ENCODE assay signal across 13 cellular contexts in genomic region chr3:16305121-16305541, GRCh38. TPM values are rescaled to one million over a fixed set of nuclear protein-coding genes. Genes with fewer than 3 reads are reported as not detected.
DNase-seq lines count a peak whose midpoint lies in the region; ATAC-seq, FAIRE-seq and TF ChIP-seq lines count a peak whose summit lies in the region.
"Had no signal": no experiment of that assay in that cellular context is flagged by ENCODE, and none has a peak within 500 bp of the region (broad histone marks: within the 10 kb centered on the region; RNA-seq: fewer than 3 reads in every experiment).

No MANE protein-coding gene starts in this region.

- no peak for DNase-seq in GM12891 (ENCODE audit: insufficient read length, low spot score)
- DNase-seq in T-helper 22 cell (ENCODE audit: low read depth) = peak; percentile 39
- no peak for DNase-seq in spleen
- DNase-seq in testis = no peak
- DNase-seq in GM20000 (ENCODE audit: low spot score) = no peak
- DNase-seq in GM23338 (ENCODE audit: low spot score) = no peak
- DNase-seq in COLO668 (lab: John Stamatoyannopoulos, UW; ENCODE audit: unreplicated experiment) = no peak
- DNase-seq: cerebellar nuclear complex, MM.1S, NCI-H226, RPMI8226 had no signal

- H3K9me2 ChIP-seq in GM23338 (ENCODE audit: insufficient read depth) = no peaks in the 10 kb centered on the region

- no peak for TF ChIP-seq CTCF in spleen (IDR thresholded peaks at IDR 0.05 in 8 of 11, conservative IDR thresholded peaks at IDR 0.05 in 3 of 11)
- TF ChIP-seq CTCF in testis (IDR thresholded peaks at IDR 0.05) = no peak
- no peak for TF ChIP-seq CTCF in GM20000 (IDR thresholded peaks at IDR 0.05; ENCODE audit: extremely low read depth, missing control alignments)
- no peak for TF ChIP-seq CTCF in GM23338 (conservative IDR thresholded peaks at IDR 0.05; ENCODE audit: low read depth in 2 of 2)

- peak overlapping the region; percentile 75 for H3K4me3 Mint-ChIP-seq in activated naive CD8-positive, alpha-beta T cell
- H3K4me3 Mint-ChIP-seq in GM23338 = no peak overlapping the region

- H3K4me1 Mint-ChIP-seq in activated naive CD8-positive, alpha-beta T cell (ENCODE audit: low read depth) = peaks cover 95% of the 10 kb centered on the region
- peaks cover 49% of the 10 kb centered on the region for H3K4me1 Mint-ChIP-seq in GM23338

- H3K9me3 ChIP-seq in spleen (no peaks in the 10 kb centered on the region), testis (no peaks in the 10 kb centered on the region)

- H3K9me3 Mint-ChIP-seq in activated naive CD8-positive, alpha-beta T cell (ENCODE audit: low read depth) = no peaks in the 10 kb centered on the region
- no peaks in the 10 kb centered on the region for H3K9me3 Mint-ChIP-seq in GM23338

- intact Hi-C loops in spleen (cut with DNase I; ENCODE audit: low total_unique reads) = no loop called here
- intact Hi-C loops in testis (cut with DNase I; ENCODE audit: low total_unique reads) = no loop called here

- H4K20me1 ChIP-seq in GM23338 (replicated peaks; ENCODE audit: insufficient read depth) = no peaks in the 10 kb centered on the region

- TF ChIP-seq POLR2A in GM12891 (IDR thresholded peaks at IDR 0.05; ENCODE audit: low read depth, low read length) (peak; percentile 64; the same call in 1 of the 2 replicates), spleen (IDR thresholded peaks at IDR 0.05) (no peak), testis (IDR thresholded peaks at IDR 0.05) (no peak)

- H3K4me1 ChIP-seq in spleen = peaks cover 21 to 97% (median 48%) of the 10 kb centered on the region in 6 donors
- H3K4me1 ChIP-seq in testis = no peaks in the 10 kb centered on the region
- H3K4me1 ChIP-seq in GM23338 (ENCODE audit: insufficient read depth) = peaks cover 33% of the 10 kb centered on the region

- H3F3A ChIP-seq in GM23338 (replicated peaks; ENCODE audit: low read depth) = 0 out of 2 replicates have a peak, but pooled peaks cover 2% of the 10 kb centered on the region

- H3K4me3 ChIP-seq in spleen (no peak overlapping the region), testis (no peak overlapping the region), GM23338 (no peak overlapping the region)

- H3K36me3 ChIP-seq in spleen (peaks cover 0 to 84% (median 5%) of the 10 kb centered on the region in 6 donors), testis (ENCODE audit: low read depth, missing control alignments) (no peaks in the 10 kb centered on the region), GM23338 (ENCODE audit: insufficient read depth) (peaks cover 6% of the 10 kb centered on the region; the same call in 1 of the 2 replicates)

- no peaks in the 10 kb centered on the region for H3K27me3 ChIP-seq in spleen (replicated peaks in 1 of 7)
- no peaks in the 10 kb centered on the region for H3K27me3 ChIP-seq in testis
- H3K27me3 ChIP-seq in GM23338 (ENCODE audit: insufficient read depth) = no peaks in the 10 kb centered on the region

- 74 to 91% (median 80%) methylated on average over 7 of the region's 7 CpGs for WGBS in spleen, 5 donors
- 94 to 97% methylated on average over 7 of the region's 7 CpGs for WGBS in testis, 2 donors

- H3K79me2 ChIP-seq in GM23338 (replicated peaks; ENCODE audit: insufficient read depth) = no peaks in the 10 kb centered on the region; the same call in 1 of the 2 replicates

- no peaks in the 10 kb centered on the region for H3K27me3 Mint-ChIP-seq in activated naive CD8-positive, alpha-beta T cell
- peaks cover 1% of the 10 kb centered on the region for H3K27me3 Mint-ChIP-seq in GM23338 (ENCODE audit: insufficient read depth, low read depth, poor library complexity)

- H2AFZ ChIP-seq in GM23338 = no peak overlapping the region

- ATAC-seq in GM23338 = no peak

- peak overlapping the region in 6 of 8 donors; percentile 14 to 88 (median 35) for H3K27ac ChIP-seq in spleen
- H3K27ac ChIP-seq in testis = no peak overlapping the region
- no peak overlapping the region for H3K27ac ChIP-seq in GM23338 (ENCODE audit: low read depth)

- peaks cover 33% of the 10 kb centered on the region for H3K36me3 Mint-ChIP-seq in activated naive CD8-positive, alpha-beta T cell
- H3K36me3 Mint-ChIP-seq in GM23338 (ENCODE audit: low read depth) = peaks cover 37% of the 10 kb centered on the region

- no peak overlapping the region for H3K4me2 ChIP-seq in GM23338

- peak; percentile 31 for FAIRE-seq in GM12891 (lab: Jason Lieb, UNC)
- FAIRE-seq: keratinocyte had no signal

- H3K27ac Mint-ChIP-seq in activated naive CD8-positive, alpha-beta T cell = peak overlapping the region; percentile 94
- no peak overlapping the region for H3K27ac Mint-ChIP-seq in GM23338

TF ChIP-seq in GM12891, 5 proteins besides CTCF, POLR2A, EP300 and RAD21:
- no peak for TF ChIP-seq TAF1 (IDR thresholded peaks at IDR 0.05; ENCODE audit: low read depth, low read length)
- peak; percentile 82 for TF ChIP-seq POLR2AphosphoS5 (IDR thresholded peaks at IDR 0.05; ENCODE audit: low read depth, low read length)
- no peak for TF ChIP-seq SPI1 (IDR thresholded peaks at IDR 0.05; ENCODE audit: low read depth, low read length)
- TF ChIP-seq POU2F2 (IDR thresholded peaks at IDR 0.05; ENCODE audit: low read depth, low read length) = peak; percentile 48; the same call in 1 of the 2 replicates

TF ChIP-seq in GM23338, 12 proteins besides CTCF, POLR2A, EP300 and RAD21 (continues in another document):
- TF ChIP-seq NANOG (IDR thresholded peaks at IDR 0.05; ENCODE audit: borderline replicate concordance) = no peak
- TF ChIP-seq CREB1 (CRISPR knock-in tag; IDR thresholded peaks at IDR 0.05; ENCODE audit: low read depth) = no peak
- TF ChIP-seq, protein P1, sequence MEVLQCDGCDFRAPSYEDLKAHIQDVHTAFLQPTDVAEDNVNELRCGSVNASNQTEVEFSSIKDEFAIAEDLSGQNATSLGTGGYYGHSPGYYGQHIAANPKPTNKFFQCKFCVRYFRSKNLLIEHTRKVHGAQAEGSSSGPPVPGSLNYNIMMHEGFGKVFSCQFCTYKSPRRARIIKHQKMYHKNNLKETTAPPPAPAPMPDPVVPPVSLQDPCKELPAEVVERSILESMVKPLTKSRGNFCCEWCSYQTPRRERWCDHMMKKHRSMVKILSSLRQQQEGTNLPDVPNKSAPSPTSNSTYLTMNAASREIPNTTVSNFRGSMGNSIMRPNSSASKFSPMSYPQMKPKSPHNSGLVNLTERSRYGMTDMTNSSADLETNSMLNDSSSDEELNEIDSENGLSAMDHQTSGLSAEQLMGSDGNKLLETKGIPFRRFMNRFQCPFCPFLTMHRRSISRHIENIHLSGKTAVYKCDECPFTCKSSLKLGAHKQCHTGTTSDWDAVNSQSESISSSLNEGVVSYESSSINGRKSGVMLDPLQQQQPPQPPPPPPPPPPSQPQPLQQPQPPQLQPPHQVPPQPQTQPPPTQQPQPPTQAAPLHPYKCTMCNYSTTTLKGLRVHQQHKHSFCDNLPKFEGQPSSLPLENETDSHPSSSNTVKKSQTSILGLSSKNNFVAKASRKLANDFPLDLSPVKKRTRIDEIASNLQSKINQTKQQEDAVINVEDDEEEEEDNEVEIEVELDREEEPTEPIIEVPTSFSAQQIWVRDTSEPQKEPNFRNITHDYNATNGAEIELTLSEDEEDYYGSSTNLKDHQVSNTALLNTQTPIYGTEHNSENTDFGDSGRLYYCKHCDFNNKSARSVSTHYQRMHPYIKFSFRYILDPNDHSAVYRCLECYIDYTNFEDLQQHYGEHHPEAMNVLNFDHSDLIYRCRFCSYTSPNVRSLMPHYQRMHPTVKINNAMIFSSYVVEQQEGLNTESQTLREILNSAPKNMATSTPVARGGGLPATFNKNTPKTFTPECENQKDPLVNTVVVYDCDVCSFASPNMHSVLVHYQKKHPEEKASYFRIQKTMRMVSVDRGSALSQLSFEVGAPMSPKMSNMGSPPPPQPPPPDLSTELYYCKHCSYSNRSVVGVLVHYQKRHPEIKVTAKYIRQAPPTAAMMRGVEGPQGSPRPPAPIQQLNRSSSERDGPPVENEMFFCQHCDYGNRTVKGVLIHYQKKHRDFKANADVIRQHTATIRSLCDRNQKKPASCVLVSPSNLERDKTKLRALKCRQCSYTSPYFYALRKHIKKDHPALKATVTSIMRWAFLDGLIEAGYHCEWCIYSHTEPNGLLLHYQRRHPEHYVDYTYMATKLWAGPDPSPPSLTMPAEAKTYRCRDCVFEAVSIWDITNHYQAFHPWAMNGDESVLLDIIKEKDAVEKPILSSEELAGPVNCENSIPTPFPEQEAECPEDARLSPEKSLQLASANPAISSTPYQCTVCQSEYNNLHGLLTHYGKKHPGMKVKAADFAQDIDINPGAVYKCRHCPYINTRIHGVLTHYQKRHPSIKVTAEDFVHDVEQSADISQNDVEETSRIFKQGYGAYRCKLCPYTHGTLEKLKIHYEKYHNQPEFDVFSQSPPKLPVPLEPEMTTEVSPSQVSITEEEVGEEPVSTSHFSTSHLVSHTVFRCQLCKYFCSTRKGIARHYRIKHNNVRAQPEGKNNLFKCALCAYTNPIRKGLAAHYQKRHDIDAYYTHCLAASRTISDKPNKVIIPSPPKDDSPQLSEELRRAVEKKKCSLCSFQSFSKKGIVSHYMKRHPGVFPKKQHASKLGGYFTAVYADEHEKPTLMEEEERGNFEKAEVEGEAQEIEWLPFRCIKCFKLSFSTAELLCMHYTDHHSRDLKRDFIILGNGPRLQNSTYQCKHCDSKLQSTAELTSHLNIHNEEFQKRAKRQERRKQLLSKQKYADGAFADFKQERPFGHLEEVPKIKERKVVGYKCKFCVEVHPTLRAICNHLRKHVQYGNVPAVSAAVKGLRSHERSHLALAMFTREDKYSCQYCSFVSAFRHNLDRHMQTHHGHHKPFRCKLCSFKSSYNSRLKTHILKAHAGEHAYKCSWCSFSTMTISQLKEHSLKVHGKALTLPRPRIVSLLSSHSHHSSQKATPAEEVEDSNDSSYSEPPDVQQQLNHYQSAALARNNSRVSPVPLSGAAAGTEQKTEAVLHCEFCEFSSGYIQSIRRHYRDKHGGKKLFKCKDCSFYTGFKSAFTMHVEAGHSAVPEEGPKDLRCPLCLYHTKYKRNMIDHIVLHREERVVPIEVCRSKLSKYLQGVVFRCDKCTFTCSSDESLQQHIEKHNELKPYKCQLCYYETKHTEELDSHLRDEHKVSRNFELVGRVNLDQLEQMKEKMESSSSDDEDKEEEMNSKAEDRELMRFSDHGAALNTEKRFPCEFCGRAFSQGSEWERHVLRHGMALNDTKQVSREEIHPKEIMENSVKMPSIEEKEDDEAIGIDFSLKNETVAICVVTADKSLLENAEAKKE (CRISPR knock-in tag; IDR thresholded peaks at IDR 0.05) = no peak

RNA-seq across cellular contexts. Expression of gene OXNAD1, which starts 40.1 kb away (rescaled TPM):
- 9.0 TPM for polyA plus RNA-seq in GM12891 (2012; ENCODE audit: low read depth, missing spikeins)
- total RNA-seq in spleen (10 to 100 TPM; 17.3 to 30.6 (median 21.7) TPM), testis (10 to 100 TPM; 27.3 to 31.2 TPM)
- polyA plus RNA-seq in spleen (1 to 10 TPM; 4.2 to 7.3 (median 7.1) TPM), testis (ENCODE audit: insufficient read depth, low read depth, low replicate concordance) (11.8 TPM), GM23338 (2016; fragmentation: Nextera tagmentation; extraction: Ambion mirVana) (20.0 and 22.9 TPM in 2 replicates)
- 34.2 and 39.4 TPM in 2 replicates for total RNA-seq in GM23338 (2014; rRNA removed; shearing (Covaris generic))

RNA-seq across cellular contexts. Expression of gene DPH3, which starts 40.4 kb away (rescaled TPM):
- polyA plus RNA-seq in GM12891 (2012; ENCODE audit: low read depth, missing spikeins) = 11.6 TPM
- 10 to 100 TPM; 13.7 to 17.9 (median 15.3) TPM for total RNA-seq in spleen
- polyA plus RNA-seq in spleen = 10 to 100 TPM in 2 of 3 donors, 1 to 10 TPM in 1; 7.2 to 13.7 (median 10.2) TPM
- total RNA-seq in testis = 10 to 100 TPM; 14.6 to 14.7 TPM
- polyA plus RNA-seq in testis (ENCODE audit: insufficient read depth, low read depth, low replicate concordance) = 23.6 TPM
- total RNA-seq in GM23338 (2014; rRNA removed; shearing (Covaris generic)) = 14.0 and 15.3 TPM in 2 replicates
- polyA plus RNA-seq in GM23338 (2016; fragmentation: Nextera tagmentation; extraction: Ambion mirVana) = 84.3 and 91.7 TPM in 2 replicates

Comparison
In these comparisons a context has a peak if more than half of its experiments do, and no peak if none do; other contexts are left out.
1. H3K27ac ChIP-seq: peak in spleen (6 of 8); none in testis (0 of 2) and GM23338 (single experiment).